Comparison of ENCODE assay signal across 2 cellular contexts in the genomic region with DNA sequence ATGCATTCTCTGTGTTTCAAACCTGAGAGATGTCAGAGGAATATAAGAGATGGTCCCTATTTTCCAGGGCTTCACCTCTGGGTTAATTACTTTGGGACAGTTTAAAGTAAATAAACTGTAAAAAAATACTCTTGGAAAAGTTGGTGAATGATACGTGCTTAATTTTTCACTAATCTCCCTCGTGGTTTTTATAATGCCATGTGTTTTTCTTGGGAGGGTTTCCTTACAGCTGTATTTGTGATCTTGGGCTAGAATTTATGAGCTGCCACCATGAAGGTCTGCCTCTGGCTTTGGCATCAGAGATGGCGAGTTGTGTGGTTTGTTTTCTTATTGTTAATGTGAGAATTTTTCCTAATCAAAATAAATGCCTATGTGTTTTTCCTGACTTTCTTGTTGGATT.
TF ChIP-seq lines count a peak whose summit lies in the region.

No MANE protein-coding gene starts in this region.

TF ChIP-seq in HEK293, 187 proteins besides CTCF, POLR2A, EP300 and RAD21 (continued from another document):
- TF ChIP-seq ZNF280D (tag by site-specific recombination; IDR thresholded peaks at IDR 0.05), result no peak
- no peak for TF ChIP-seq HOXA7 (CRISPR knock-in tag; IDR thresholded peaks at IDR 0.05; ENCODE audit: borderline replicate concordance)
- TF ChIP-seq ZNF132 (tag by site-specific recombination; IDR thresholded peaks at IDR 0.05; ENCODE audit: borderline replicate concordance), result no peak
- TF ChIP-seq ZNF140 (tag by site-specific recombination; IDR thresholded peaks at IDR 0.05), result no peak
- TF ChIP-seq ZNF843 (tag by site-specific recombination; IDR thresholded peaks at IDR 0.05), result peak; percentile 78
- TF ChIP-seq, protein P1, sequence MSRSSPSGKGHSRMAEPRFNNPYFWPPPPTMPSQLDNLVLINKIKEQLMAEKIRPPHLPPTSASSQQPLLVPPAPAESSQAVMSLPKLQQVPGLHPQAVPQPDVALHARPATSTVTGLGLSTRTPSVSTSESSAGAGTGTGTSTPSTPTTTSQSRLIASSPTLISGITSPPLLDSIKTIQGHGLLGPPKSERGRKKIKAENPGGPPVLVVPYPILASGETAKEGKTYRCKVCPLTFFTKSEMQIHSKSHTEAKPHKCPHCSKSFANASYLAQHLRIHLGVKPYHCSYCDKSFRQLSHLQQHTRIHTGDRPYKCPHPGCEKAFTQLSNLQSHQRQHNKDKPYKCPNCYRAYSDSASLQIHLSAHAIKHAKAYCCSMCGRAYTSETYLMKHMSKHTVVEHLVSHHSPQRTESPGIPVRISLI (tag by site-specific recombination; IDR thresholded peaks at IDR 0.05), result no peak
- TF ChIP-seq FEZF1 (tag by site-specific recombination; IDR thresholded peaks at IDR 0.05), result peak; percentile 67; the same call in 1 of the 2 replicates
- peak; percentile 53; the same call in 1 of the 2 replicates for TF ChIP-seq ZXDB (tag by site-specific recombination; IDR thresholded peaks at IDR 0.05)
- TF ChIP-seq RBAK (tag by site-specific recombination; IDR thresholded peaks at IDR 0.05), result no peak
- no peak for TF ChIP-seq ZBTB1 (tag by site-specific recombination; IDR thresholded peaks at IDR 0.05)
- TF ChIP-seq ZNF121 (tag by site-specific recombination; IDR thresholded peaks at IDR 0.05), result no peak
- TF ChIP-seq, protein P2, sequence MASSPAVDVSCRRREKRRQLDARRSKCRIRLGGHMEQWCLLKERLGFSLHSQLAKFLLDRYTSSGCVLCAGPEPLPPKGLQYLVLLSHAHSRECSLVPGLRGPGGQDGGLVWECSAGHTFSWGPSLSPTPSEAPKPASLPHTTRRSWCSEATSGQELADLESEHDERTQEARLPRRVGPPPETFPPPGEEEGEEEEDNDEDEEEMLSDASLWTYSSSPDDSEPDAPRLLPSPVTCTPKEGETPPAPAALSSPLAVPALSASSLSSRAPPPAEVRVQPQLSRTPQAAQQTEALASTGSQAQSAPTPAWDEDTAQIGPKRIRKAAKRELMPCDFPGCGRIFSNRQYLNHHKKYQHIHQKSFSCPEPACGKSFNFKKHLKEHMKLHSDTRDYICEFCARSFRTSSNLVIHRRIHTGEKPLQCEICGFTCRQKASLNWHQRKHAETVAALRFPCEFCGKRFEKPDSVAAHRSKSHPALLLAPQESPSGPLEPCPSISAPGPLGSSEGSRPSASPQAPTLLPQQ (tag by site-specific recombination; IDR thresholded peaks at IDR 0.05), result no peak
- TF ChIP-seq ZNF600 (tag by site-specific recombination; IDR thresholded peaks at IDR 0.05), result no peak
- TF ChIP-seq, protein P3, sequence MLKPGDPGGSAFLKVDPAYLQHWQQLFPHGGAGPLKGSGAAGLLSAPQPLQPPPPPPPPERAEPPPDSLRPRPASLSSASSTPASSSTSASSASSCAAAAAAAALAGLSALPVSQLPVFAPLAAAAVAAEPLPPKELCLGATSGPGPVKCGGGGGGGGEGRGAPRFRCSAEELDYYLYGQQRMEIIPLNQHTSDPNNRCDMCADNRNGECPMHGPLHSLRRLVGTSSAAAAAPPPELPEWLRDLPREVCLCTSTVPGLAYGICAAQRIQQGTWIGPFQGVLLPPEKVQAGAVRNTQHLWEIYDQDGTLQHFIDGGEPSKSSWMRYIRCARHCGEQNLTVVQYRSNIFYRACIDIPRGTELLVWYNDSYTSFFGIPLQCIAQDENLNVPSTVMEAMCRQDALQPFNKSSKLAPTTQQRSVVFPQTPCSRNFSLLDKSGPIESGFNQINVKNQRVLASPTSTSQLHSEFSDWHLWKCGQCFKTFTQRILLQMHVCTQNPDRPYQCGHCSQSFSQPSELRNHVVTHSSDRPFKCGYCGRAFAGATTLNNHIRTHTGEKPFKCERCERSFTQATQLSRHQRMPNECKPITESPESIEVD (tag by site-specific recombination; IDR thresholded peaks at IDR 0.05), result peak; percentile 86

TF ChIP-seq in GM12878, 131 proteins besides CTCF, POLR2A, EP300 and RAD21 (continued from another document):
- TF ChIP-seq CEBPZ (IDR thresholded peaks at IDR 0.05; ENCODE audit: low read depth, low read length) (no peak), TARDBP (IDR thresholded peaks at IDR 0.05; ENCODE audit: borderline replicate concordance) (no peak), ZNF24 (IDR thresholded peaks at IDR 0.05) (no peak)
